ENCODE assay signal across 12 cellular contexts in the genomic region with DNA sequence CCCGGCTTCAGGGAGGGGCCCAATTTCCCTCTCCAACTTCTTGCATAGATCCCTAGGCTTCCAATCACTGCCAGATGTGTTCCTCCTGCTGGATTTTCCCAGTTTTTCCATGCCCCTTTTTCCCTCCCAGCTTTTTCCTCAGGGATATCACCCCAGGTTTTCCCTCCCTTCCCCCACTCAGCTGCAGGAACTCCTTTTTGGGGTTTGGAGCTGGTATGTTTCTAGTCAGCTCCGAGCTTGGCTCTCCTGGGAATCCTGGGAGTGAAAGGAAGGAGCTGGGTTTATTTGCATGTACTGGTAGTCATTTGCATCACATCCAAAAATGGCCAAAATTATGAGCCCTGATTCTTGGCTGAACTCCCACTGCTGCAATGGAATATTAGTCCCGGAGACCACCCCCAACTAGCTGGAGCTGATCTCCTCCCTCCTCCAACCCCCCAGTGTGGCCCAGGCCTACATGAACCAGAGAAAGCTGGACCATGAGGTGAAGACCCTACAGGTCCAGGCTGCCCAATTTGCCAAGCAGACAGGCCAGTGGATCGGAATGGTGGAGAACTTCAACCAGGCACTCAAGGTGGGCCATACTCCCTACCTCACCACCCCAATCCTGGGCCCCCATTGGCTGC. TPM values are rescaled to one million over a fixed set of nuclear protein-coding genes. Genes with fewer than 3 reads are reported as not detected.
DNase-seq lines count a peak whose midpoint lies in the region; ATAC-seq and TF ChIP-seq lines count a peak whose summit lies in the region.
"Had no signal": no experiment of that assay in that cellular context is flagged by ENCODE, and none has a peak within 500 bp of the region (broad histone marks: within the 10 kb centered on the region; RNA-seq: fewer than 3 reads in every experiment).

No MANE protein-coding gene starts in this region.

- no peaks in the 10 kb centered on the region for H3K9me2 ChIP-seq in PC-3 (replicated peaks; ENCODE audit: low read length)

- CTCF ChIA-PET in PC-3 (lab: Charles Lee): no interaction called here

- H3K4me2 ChIP-seq in DND-41 (ENCODE audit: insufficient read depth, low read length): peak overlapping the region; percentile 8; the same call in 1 of the 2 replicates
- H3K4me2 ChIP-seq in PC-3 (ENCODE audit: low read length): peak overlapping the region; percentile 89
- peak overlapping the region; percentile 25 for H3K4me2 ChIP-seq in fibroblast of lung (ENCODE audit: extremely low read depth, insufficient read depth, low read length)

- no peak overlapping the region; the same call in 1 of the 2 replicates for H3K9ac ChIP-seq in DND-41 (ENCODE audit: low read depth, low read length)
- no peak overlapping the region for H3K9ac ChIP-seq in PC-3 (ENCODE audit: low read length)
- H3K9ac ChIP-seq in fibroblast of lung (ENCODE audit: insufficient read depth, low read length): no peak overlapping the region
- no peak overlapping the region for H3K9ac ChIP-seq in rectal smooth muscle tissue (ENCODE audit: low read length)

- DNase-seq in DND-41 (no peak), PC-3 (no peak), fibroblast of lung (ENCODE audit: low read depth in 2 of 2) (no peak), LoVo (ENCODE audit: low spot score) (no peak), SW480 (ENCODE audit: low spot score) (no peak), NOMO-1 (lab: John Stamatoyannopoulos, UW; ENCODE audit: unreplicated experiment in 2 of 2) (no peak), NCI-H345 (lab: John Stamatoyannopoulos, UW) (no peak)
- DNase-seq: DMS53; MV-4-11; stimulated activated CD4-positive, alpha-beta T cell treated with anti-CD3 and anti-CD28 coated beads, Interleukin-2, amount 100 ng/mL, for 24 hours had no signal

- no peaks in the 10 kb centered on the region for H3K9me3 ChIP-seq in DND-41 (ENCODE audit: insufficient read depth, low read length, severe bottlenecking)
- H3K9me3 ChIP-seq in PC-3 (ENCODE audit: low read length): no peaks in the 10 kb centered on the region
- H3K9me3 ChIP-seq in fibroblast of lung (ENCODE audit: control insufficient read depth, insufficient read depth, low read depth, low read length): no peaks in the 10 kb centered on the region

- no peak for TF ChIP-seq CTCF in DND-41 (IDR thresholded peaks at IDR 0.05; ENCODE audit: borderline replicate concordance, extremely low read depth, low read length, poor library complexity, severe bottlenecking)
- TF ChIP-seq CTCF in PC-3 (conservative IDR thresholded peaks at IDR 0.05; ENCODE audit: low read depth, low read length): no peak
- TF ChIP-seq CTCF in fibroblast of lung (conservative IDR thresholded peaks at IDR 0.05 in 1 of 2, IDR thresholded peaks at IDR 0.05 in 1 of 2; ENCODE audit: low read depth in 1 of 2, low read length in 2 of 2): no peak

- H3K79me2 ChIP-seq in DND-41 (ENCODE audit: insufficient read depth, low read length) (peaks cover 24% of the 10 kb centered on the region), PC-3 (ENCODE audit: low read length) (no peaks in the 10 kb centered on the region), fibroblast of lung (ENCODE audit: control insufficient read depth, insufficient read depth, low read length) (peaks cover 6% of the 10 kb centered on the region)

- no peaks in the 10 kb centered on the region for H3F3A ChIP-seq in PC-3 (ENCODE audit: low read length, unreplicated experiment)

- no peak overlapping the region for H2AFZ ChIP-seq in DND-41 (ENCODE audit: low read depth, low read length)
- H2AFZ ChIP-seq in PC-3 (ENCODE audit: low read length): no peak overlapping the region
- H2AFZ ChIP-seq in fibroblast of lung (ENCODE audit: low read length): no peak overlapping the region

- H3K27ac ChIP-seq in DND-41 (ENCODE audit: low read length): no peak overlapping the region
- no peak overlapping the region for H3K27ac ChIP-seq in PC-3 (ENCODE audit: low read length)
- H3K27ac ChIP-seq in fibroblast of lung (ENCODE audit: insufficient read depth, low read length): peak overlapping the region; percentile 90
- peak overlapping the region; percentile 96 for H3K27ac ChIP-seq in rectal smooth muscle tissue (ENCODE audit: low read depth, low read length)
- H3K27ac ChIP-seq: VCaP had no signal

- peaks cover 31% of the 10 kb centered on the region for H3K4me1 ChIP-seq in DND-41 (ENCODE audit: insufficient read depth, low read length)
- peaks cover 66% of the 10 kb centered on the region for H3K4me1 ChIP-seq in PC-3 (ENCODE audit: insufficient read depth, low read length)
- peaks cover 51% of the 10 kb centered on the region for H3K4me1 ChIP-seq in fibroblast of lung (ENCODE audit: control insufficient read depth, extremely low read depth, insufficient read depth, low read length)
- H3K4me1 ChIP-seq in rectal smooth muscle tissue (ENCODE audit: control insufficient read depth, insufficient read depth, low read length): peaks cover 57% of the 10 kb centered on the region

- H4K20me1 ChIP-seq in DND-41 (ENCODE audit: insufficient read depth, low read length): no peaks in the 10 kb centered on the region
- no peaks in the 10 kb centered on the region for H4K20me1 ChIP-seq in PC-3 (ENCODE audit: low read length)
- no peaks in the 10 kb centered on the region for H4K20me1 ChIP-seq in fibroblast of lung (ENCODE audit: control insufficient read depth, extremely low read depth, insufficient read depth, low read length)

- ATAC-seq in DND-41 (ENCODE audit: insufficient read depth, low read depth) (no peak), PC-3 (no peak)

- no peaks in the 10 kb centered on the region for H3K27me3 ChIP-seq in DND-41 (ENCODE audit: insufficient read depth, low read length, poor library complexity)
- H3K27me3 ChIP-seq in PC-3 (ENCODE audit: low read length): no peaks in the 10 kb centered on the region
- no peaks in the 10 kb centered on the region for H3K27me3 ChIP-seq in fibroblast of lung (ENCODE audit: control insufficient read depth, insufficient read depth, low read length)
- no peaks in the 10 kb centered on the region for H3K27me3 ChIP-seq in rectal smooth muscle tissue (ENCODE audit: control insufficient read depth, insufficient read depth, low read length)

- peaks cover 37% of the 10 kb centered on the region for H3K36me3 ChIP-seq in DND-41 (ENCODE audit: insufficient read depth, low read length)
- peaks cover 1% of the 10 kb centered on the region; the same call in 1 of the 2 replicates for H3K36me3 ChIP-seq in PC-3 (ENCODE audit: low read depth, low read length)
- peaks cover 4% of the 10 kb centered on the region for H3K36me3 ChIP-seq in fibroblast of lung (ENCODE audit: control insufficient read depth, insufficient read depth, low read length)
- H3K36me3 ChIP-seq in rectal smooth muscle tissue (ENCODE audit: control insufficient read depth, insufficient read depth, low read length): no peaks in the 10 kb centered on the region

- H3K4me3 ChIP-seq in DND-41 (ENCODE audit: low read depth in 1 of 2, low read length in 2 of 2) (no peak overlapping the region), PC-3 (ENCODE audit: low read length) (no peak overlapping the region), fibroblast of lung (replicated peaks in 1 of 4; ENCODE audit: control extremely low read depth in 1 of 4, insufficient read depth in 1 of 4, low read depth in 3 of 4, low read length in 4 of 4) (peak overlapping the region in 2 of 4 experiments; percentile 0 to 19), rectal smooth muscle tissue (ENCODE audit: low read length) (peak overlapping the region; percentile 34)

- BruUV-seq in PC-3 (replicated peaks; lab: Mats Ljungman, UMichigan): no TSS peak

- intact Hi-C loops in PC-3 (cut with micrococcal nuclease): no loop called here

- POLR2A ChIA-PET in PC-3 (lab: Charles Lee; ENCODE audit: unreplicated experiment): interaction anchor here (0.8 kb wide), 1 partner anchor 37 kb away, joined by 3 read pairs; a partner anchor contains a TSS

RNA-seq across cellular contexts. Expression of a gene that starts 1.4 kb away (rescaled TPM):
- total RNA-seq in PC-3 (2014; rRNA removed) (4.6 and 5.1 TPM in 2 replicates), fibroblast of lung (12.1 and 49.2 TPM in 2 replicates)
- polyA plus RNA-seq in fibroblast of lung: 11.1 and 16.7 TPM in 2 replicates
- 12.2 and 18.0 TPM in 2 replicates for polyA plus RNA-seq in fibroblast of lung (2012)
- 5.8 and 17.1 TPM in 2 replicates for polyA minus RNA-seq in fibroblast of lung (ENCODE audit: low replicate concordance)

RNA-seq across cellular contexts. Expression of a gene that starts 2.9 kb away (rescaled TPM):
- total RNA-seq in PC-3 (2014; rRNA removed) (63.5 and 90.8 TPM in 2 replicates), fibroblast of lung (90.9 and 103 TPM in 2 replicates)
- 163 and 240 TPM in 2 replicates for polyA plus RNA-seq in fibroblast of lung
- 197 and 272 TPM in 2 replicates for polyA plus RNA-seq in fibroblast of lung (2012)
- 56.6 and 74.8 TPM in 2 replicates for polyA minus RNA-seq in fibroblast of lung (ENCODE audit: low replicate concordance)

RNA-seq across cellular contexts. Expression of a gene that starts 10.0 kb away (rescaled TPM):
- 784 and 869 TPM in 2 replicates for total RNA-seq in PC-3 (2014; rRNA removed)
- 3,001 and 3,424 TPM in 2 replicates for total RNA-seq in fibroblast of lung
- 2,890 and 3,456 TPM in 2 replicates for polyA plus RNA-seq in fibroblast of lung
- 2,634 and 2,984 TPM in 2 replicates for polyA plus RNA-seq in fibroblast of lung (2012)
- polyA minus RNA-seq in fibroblast of lung (ENCODE audit: low replicate concordance): 405 and 549 TPM in 2 replicates

RNA-seq across cellular contexts. Expression of a gene that starts 11.1 kb away (rescaled TPM):
- total RNA-seq in PC-3 (2014; rRNA removed) (4.4 and 9.7 TPM in 2 replicates), fibroblast of lung (40.3 and 130 TPM in 2 replicates)
- 42.7 and 46.4 TPM in 2 replicates for polyA plus RNA-seq in fibroblast of lung
- polyA plus RNA-seq in fibroblast of lung (2012): 69.4 and 83.1 TPM in 2 replicates
- 129 and 132 TPM in 2 replicates for polyA minus RNA-seq in fibroblast of lung (ENCODE audit: low replicate concordance)

RNA-seq across cellular contexts. Expression of a gene that starts 24.2 kb away (rescaled TPM):
- 7.1 and 17.4 TPM in 2 replicates for total RNA-seq in PC-3 (2014; rRNA removed)
- total RNA-seq in fibroblast of lung: 3.1 and 4.3 TPM in 2 replicates
- 9.4 and 11.1 TPM in 2 replicates for polyA plus RNA-seq in fibroblast of lung
- polyA plus RNA-seq in fibroblast of lung (2012): 19.1 and 23.6 TPM in 2 replicates
- polyA minus RNA-seq in fibroblast of lung (ENCODE audit: low replicate concordance): 27.3 and 38.4 TPM in 2 replicates

Comparison
In these comparisons a context has a peak if more than half of its experiments do, and no peak if none do; other contexts are left out.
1. H3K27ac ChIP-seq: peak in fibroblast of lung (single experiment) and rectal smooth muscle tissue (single experiment); none in DND-41 (single experiment) and PC-3 (single experiment).
2. H3K4me2 ChIP-seq: peak in every context shown above with its lines; median percentile 89 in PC-3; 25 in fibroblast of lung; 8 in DND-41.